Comparison of ENCODE assay signal across 1 cellular context in the genomic region with DNA sequence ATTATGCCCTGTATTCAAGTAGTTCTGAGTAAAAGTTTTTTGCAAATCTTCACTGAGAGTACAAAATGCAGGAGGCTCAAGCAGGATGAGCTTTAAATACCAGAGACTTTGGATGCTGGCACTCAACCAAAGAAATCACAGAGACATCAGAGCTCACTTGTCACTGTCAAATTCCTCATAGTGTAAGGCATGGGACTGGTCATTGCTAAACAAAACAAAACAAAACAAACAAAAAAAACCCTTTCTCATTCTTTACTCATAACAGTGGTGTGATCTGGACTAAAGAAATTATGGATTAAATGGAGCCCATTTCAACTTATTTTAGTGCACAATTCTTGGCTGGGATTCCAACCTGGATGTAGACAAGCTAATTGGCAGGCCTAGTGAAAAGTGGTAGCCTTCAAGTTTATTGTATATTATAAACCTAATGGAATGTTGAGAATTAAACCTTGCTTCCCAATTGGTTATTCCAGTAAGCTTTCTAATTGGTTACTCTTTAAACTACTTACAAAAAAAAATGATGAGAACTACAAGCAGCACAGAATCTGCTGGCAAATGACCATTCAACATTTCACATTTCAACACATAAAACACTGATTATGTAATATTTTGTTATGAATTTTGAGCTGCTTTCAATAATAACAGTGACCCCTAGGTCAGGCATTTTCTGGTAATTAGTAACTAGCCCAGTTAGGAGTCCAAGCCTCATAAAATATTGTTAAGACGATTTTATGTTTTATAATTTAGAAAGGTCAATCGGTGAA.
A peak's percentile ranks its signal among the peaks of the same experiment; 100 is the strongest.
TF ChIP-seq lines count a peak whose summit lies in the region.

No MANE protein-coding gene starts in this region.

TF ChIP-seq in HEK293, 187 proteins besides CTCF, POLR2A, EP300 and RAD21 (continued from another document):
- TF ChIP-seq, protein P1, sequence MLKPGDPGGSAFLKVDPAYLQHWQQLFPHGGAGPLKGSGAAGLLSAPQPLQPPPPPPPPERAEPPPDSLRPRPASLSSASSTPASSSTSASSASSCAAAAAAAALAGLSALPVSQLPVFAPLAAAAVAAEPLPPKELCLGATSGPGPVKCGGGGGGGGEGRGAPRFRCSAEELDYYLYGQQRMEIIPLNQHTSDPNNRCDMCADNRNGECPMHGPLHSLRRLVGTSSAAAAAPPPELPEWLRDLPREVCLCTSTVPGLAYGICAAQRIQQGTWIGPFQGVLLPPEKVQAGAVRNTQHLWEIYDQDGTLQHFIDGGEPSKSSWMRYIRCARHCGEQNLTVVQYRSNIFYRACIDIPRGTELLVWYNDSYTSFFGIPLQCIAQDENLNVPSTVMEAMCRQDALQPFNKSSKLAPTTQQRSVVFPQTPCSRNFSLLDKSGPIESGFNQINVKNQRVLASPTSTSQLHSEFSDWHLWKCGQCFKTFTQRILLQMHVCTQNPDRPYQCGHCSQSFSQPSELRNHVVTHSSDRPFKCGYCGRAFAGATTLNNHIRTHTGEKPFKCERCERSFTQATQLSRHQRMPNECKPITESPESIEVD (tag by site-specific recombination; IDR thresholded peaks at IDR 0.05) = peak; percentile 50; the same call in 1 of the 2 replicates
- TF ChIP-seq, protein P2, sequence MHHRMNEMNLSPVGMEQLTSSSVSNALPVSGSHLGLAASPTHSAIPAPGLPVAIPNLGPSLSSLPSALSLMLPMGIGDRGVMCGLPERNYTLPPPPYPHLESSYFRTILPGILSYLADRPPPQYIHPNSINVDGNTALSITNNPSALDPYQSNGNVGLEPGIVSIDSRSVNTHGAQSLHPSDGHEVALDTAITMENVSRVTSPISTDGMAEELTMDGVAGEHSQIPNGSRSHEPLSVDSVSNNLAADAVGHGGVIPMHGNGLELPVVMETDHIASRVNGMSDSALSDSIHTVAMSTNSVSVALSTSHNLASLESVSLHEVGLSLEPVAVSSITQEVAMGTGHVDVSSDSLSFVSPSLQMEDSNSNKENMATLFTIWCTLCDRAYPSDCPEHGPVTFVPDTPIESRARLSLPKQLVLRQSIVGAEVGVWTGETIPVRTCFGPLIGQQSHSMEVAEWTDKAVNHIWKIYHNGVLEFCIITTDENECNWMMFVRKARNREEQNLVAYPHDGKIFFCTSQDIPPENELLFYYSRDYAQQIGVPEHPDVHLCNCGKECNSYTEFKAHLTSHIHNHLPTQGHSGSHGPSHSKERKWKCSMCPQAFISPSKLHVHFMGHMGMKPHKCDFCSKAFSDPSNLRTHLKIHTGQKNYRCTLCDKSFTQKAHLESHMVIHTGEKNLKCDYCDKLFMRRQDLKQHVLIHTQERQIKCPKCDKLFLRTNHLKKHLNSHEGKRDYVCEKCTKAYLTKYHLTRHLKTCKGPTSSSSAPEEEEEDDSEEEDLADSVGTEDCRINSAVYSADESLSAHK (tag by site-specific recombination; IDR thresholded peaks at IDR 0.05) = no peak
- TF ChIP-seq ZNF184 (tag by site-specific recombination; IDR thresholded peaks at IDR 0.05) (no peak), OSR2 (tag by site-specific recombination; IDR thresholded peaks at IDR 0.05) (no peak), ZNF830 (tag by site-specific recombination; IDR thresholded peaks at IDR 0.05; ENCODE audit: low read depth) (no peak), ZNF302 (tag by site-specific recombination; IDR thresholded peaks at IDR 0.05; ENCODE audit: low read depth) (no peak), ZNF521 (tag by site-specific recombination; IDR thresholded peaks at IDR 0.05) (no peak), ZNF132 (tag by site-specific recombination; IDR thresholded peaks at IDR 0.05; ENCODE audit: borderline replicate concordance) (no peak), ZNF354C (tag by site-specific recombination; IDR thresholded peaks at IDR 0.05; ENCODE audit: borderline replicate concordance, low read depth) (no peak), ZNF837 (tag by site-specific recombination; IDR thresholded peaks at IDR 0.05) (no peak)
